In the genomic region with DNA sequence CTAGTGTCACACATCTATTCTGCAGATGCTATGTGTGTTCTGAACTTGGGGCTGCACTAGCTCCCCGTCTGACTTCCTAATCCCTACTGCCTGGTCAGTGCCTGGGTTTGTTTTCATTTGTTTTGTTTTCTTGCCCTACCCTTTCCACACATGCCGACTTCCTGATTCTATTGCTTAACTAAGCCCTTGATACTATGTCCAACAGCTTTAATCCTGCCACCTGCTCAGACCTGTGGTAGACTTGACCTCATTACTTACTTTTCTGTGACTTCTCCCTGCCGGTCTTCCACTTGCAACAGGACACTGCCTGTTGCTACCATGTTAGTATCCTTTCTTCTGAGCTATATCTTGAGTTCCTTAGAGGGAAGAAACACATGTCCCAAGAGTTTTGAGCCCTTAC, we compare ENCODE assay signal across 1 cellular context.
TF ChIP-seq lines count a peak whose summit lies in the region.

No MANE protein-coding gene starts in this region.

TF ChIP-seq in HepG2, 621 proteins besides CTCF, POLR2A, EP300 and RAD21:
- TF ChIP-seq SIN3A (IDR thresholded peaks at IDR 0.05; ENCODE audit: borderline replicate concordance, low read depth, low read length): no peak
- TF ChIP-seq, protein P1, sequence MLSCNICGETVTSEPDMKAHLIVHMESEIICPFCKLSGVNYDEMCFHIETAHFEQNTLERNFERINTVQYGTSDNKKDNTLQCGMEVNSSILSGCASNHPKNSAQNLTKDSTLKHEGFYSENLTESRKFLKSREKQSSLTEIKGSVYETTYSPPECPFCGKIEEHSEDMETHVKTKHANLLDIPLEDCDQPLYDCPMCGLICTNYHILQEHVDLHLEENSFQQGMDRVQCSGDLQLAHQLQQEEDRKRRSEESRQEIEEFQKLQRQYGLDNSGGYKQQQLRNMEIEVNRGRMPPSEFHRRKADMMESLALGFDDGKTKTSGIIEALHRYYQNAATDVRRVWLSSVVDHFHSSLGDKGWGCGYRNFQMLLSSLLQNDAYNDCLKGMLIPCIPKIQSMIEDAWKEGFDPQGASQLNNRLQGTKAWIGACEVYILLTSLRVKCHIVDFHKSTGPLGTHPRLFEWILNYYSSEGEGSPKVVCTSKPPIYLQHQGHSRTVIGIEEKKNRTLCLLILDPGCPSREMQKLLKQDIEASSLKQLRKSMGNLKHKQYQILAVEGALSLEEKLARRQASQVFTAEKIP (CRISPR knock-in tag; IDR thresholded peaks at IDR 0.05; ENCODE audit: borderline replicate concordance): no peak
- TF ChIP-seq ZMYM3 (CRISPR knock-in tag; IDR thresholded peaks at IDR 0.05): no peak
- no peak for TF ChIP-seq ZNF569 (CRISPR knock-in tag; IDR thresholded peaks at IDR 0.05; ENCODE audit: borderline replicate concordance)
- TF ChIP-seq IKZF1 (IDR thresholded peaks at IDR 0.05): no peak
- TF ChIP-seq MED1 (CRISPR knock-in tag; IDR thresholded peaks at IDR 0.05): no peak
- no peak for TF ChIP-seq ZNF615 (CRISPR knock-in tag; IDR thresholded peaks at IDR 0.05; ENCODE audit: borderline replicate concordance)
- TF ChIP-seq, protein P2, sequence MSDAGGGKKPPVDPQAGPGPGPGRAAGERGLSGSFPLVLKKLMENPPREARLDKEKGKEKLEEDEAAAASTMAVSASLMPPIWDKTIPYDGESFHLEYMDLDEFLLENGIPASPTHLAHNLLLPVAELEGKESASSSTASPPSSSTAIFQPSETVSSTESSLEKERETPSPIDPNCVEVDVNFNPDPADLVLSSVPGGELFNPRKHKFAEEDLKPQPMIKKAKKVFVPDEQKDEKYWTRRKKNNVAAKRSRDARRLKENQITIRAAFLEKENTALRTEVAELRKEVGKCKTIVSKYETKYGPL (CRISPR knock-in tag; IDR thresholded peaks at IDR 0.05): no peak
- TF ChIP-seq REL (CRISPR knock-in tag; conservative IDR thresholded peaks at IDR 0.05): no peak
- TF ChIP-seq, protein P3, sequence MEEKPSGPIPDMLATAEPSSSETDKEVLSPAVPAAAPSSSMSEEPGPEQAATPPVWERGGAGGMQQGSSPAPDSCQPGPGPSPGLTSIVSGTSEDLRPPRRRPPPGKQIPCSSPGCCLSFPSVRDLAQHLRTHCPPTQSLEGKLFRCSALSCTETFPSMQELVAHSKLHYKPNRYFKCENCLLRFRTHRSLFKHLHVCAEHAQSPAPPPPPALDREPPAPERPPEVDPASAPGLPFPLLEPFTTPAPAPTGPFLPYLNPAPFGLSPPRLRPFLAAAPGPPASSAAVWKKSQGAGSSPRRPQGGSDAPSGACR (CRISPR knock-in tag; IDR thresholded peaks at IDR 0.05): no peak
- TF ChIP-seq, protein P4, sequence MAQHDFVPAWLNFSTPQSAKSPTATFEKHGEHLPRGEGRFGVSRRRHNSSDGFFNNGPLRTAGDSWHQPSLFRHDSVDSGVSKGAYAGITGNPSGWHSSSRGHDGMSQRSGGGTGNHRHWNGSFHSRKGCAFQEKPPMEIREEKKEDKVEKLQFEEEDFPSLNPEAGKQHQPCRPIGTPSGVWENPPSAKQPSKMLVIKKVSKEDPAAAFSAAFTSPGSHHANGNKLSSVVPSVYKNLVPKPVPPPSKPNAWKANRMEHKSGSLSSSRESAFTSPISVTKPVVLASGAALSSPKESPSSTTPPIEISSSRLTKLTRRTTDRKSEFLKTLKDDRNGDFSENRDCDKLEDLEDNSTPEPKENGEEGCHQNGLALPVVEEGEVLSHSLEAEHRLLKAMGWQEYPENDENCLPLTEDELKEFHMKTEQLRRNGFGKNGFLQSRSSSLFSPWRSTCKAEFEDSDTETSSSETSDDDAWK (CRISPR knock-in tag; IDR thresholded peaks at IDR 0.05): no peak
- no peak for TF ChIP-seq PLRG1 (conservative IDR thresholded peaks at IDR 0.05)
- no peak for TF ChIP-seq NFIC (IDR thresholded peaks at IDR 0.05; ENCODE audit: low read length)
- no peak for TF ChIP-seq AHR (CRISPR knock-in tag; IDR thresholded peaks at IDR 0.05)
- TF ChIP-seq ZNF3 (CRISPR knock-in tag; IDR thresholded peaks at IDR 0.05): no peak
- TF ChIP-seq SIX4 (CRISPR knock-in tag; IDR thresholded peaks at IDR 0.05): no peak
- TF ChIP-seq ERF (CRISPR knock-in tag; IDR thresholded peaks at IDR 0.05): no peak
- no peak for TF ChIP-seq TOE1 (CRISPR knock-in tag; IDR thresholded peaks at IDR 0.05)
- no peak for TF ChIP-seq ZNF34 (CRISPR knock-in tag; IDR thresholded peaks at IDR 0.05; ENCODE audit: borderline replicate concordance)
